Comparison of ENCODE assay signal across 13 cellular contexts in genomic region chr7:69457912-69458491, GRCh38.
DNase-seq lines count a peak whose midpoint lies in the region; ATAC-seq and TF ChIP-seq lines count a peak whose summit lies in the region.
"Had no signal": no experiment of that assay in that cellular context is flagged by ENCODE, and none has a peak within 500 bp of the region (broad histone marks: within the 10 kb centered on the region; RNA-seq: fewer than 3 reads in every experiment).

No MANE protein-coding gene starts in this region.

- WGBS in lung, 2 donors: 38 to 57% methylated on average over 7 of the region's 7 CpGs

- H3K27ac ChIP-seq in lung (ENCODE audit: low read depth in 1 of 2, low read length in 1 of 2): peak overlapping the region in 1 of 2 donors; percentile 48
- H3K27ac ChIP-seq: C4-2B, WERI-Rb-1 had no signal

- DNase-seq in AG08395 (ENCODE audit: low spot score) (peak; percentile 57), MG63 (peak; percentile 64), ecto neural progenitor cell (ENCODE audit: low spot score) (peak; percentile 52), lung (ENCODE audit: low spot score) (no peak), 8988T (no peak), SIG-M5 (lab: John Stamatoyannopoulos, UW) (no peak), T-helper 1 cell (no peak)
- DNase-seq: Kasumi-1; stimulated activated naive CD4-positive, alpha-beta T cell treated with Interleukin-2 at 50 U/mL for 16 hours; WERI-Rb-1 had no signal

- H3K9me3 ChIP-seq in MG63 (no peaks in the 10 kb centered on the region), lung (ENCODE audit: control insufficient read depth in 2 of 2, insufficient read depth in 1 of 2, low read length in 1 of 2) (no peaks in the 10 kb centered on the region)

- no peaks in the 10 kb centered on the region for H3K36me3 ChIP-seq in MG63
- no peaks in the 10 kb centered on the region for H3K36me3 ChIP-seq in lung (ENCODE audit: control insufficient read depth in 2 of 2, insufficient read depth in 2 of 2, low read length in 2 of 2)
- H3K36me3 ChIP-seq: WERI-Rb-1 had no signal

- H3K27me3 ChIP-seq in MG63 (no peaks in the 10 kb centered on the region), lung (ENCODE audit: control insufficient read depth, insufficient read depth) (no peaks in the 10 kb centered on the region)

- H3K4me1 ChIP-seq in lung (ENCODE audit: control insufficient read depth in 2 of 2, insufficient read depth in 2 of 2, low read length in 2 of 2): no peaks in the 10 kb centered on the region

- no peak overlapping the region for H3K4me3 ChIP-seq in MG63
- H3K4me3 ChIP-seq in lung: no peak overlapping the region

- TF ChIP-seq CTCF in lung (IDR thresholded peaks at IDR 0.05; ENCODE audit: control extremely low read depth, extremely low read depth): no peak

- peak; percentile 11 for ATAC-seq in lung (ENCODE audit: insufficient read depth, low FRiP score)
- ATAC-seq in HG03439 (IDR thresholded peaks at IDR 0.05; ENCODE audit: unreplicated experiment): no peak
- ATAC-seq: Panc1 had no signal

Comparison
In these comparisons a context has a peak if more than half of its experiments do, and no peak if none do; other contexts are left out.
1. DNase-seq: peak in AG08395 (single experiment), MG63 (single experiment) and ecto neural progenitor cell (single experiment); none in lung (single experiment), 8988T (single experiment), SIG-M5 (single experiment) and T-helper 1 cell (0 of 5).